Comparison of ENCODE assay signal across 15 cellular contexts in the genomic region with DNA sequence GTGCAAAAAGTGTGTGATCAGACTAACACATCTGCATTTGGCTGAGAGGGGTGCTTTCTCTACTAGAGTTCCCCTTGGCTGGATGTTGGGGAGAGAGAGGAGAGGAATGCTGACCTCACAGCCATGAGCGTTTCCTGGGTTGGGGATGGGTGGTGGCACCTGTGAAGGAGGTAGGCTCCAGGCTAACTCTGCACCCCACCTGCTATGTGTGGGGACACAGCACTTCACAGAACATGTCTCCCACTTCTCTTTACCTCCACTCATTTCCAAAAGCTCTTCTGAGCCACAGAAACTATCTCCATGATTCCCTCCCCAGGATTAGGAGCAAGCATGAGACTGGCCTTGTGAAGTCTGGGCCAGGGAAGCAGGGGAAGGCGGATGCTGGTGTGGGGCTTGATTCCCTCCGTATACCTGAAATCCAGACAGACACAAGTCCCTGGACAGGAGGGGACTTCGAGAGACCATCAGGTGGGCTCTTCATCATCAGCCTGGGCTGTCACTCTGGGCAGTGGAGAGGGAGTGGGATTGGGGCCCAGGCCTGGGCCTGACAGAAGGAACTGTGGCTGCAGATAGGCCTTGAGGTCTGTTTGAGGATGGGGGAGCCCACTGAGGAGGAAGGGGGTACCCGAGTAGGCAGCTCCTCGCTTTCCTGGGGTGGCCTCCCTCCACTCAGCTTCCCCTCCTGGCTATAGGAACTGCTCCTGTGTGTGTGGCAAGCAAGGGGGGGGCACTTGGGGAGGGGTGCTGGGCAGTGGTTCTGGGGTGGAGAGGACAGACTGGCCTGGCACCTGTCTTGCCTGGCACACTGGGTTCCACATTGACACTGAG. TPM values are rescaled to one million over a fixed set of nuclear protein-coding genes. Genes with fewer than 3 reads are reported as not detected.
A peak's percentile ranks its signal among the peaks of the same experiment; 100 is the strongest.
DNase-seq lines count a peak whose midpoint lies in the region; FAIRE-seq and TF ChIP-seq lines count a peak whose summit lies in the region.
"Had no signal": no experiment of that assay in that cellular context is flagged by ENCODE, and none has a peak within 500 bp of the region (broad histone marks: within the 10 kb centered on the region; RNA-seq: fewer than 3 reads in every experiment).

No MANE protein-coding gene starts in this region.

- H3K79me2 ChIP-seq in H1 (ENCODE audit: control insufficient read depth in 1 of 2, insufficient read depth in 2 of 2, low read length in 2 of 2) = no peaks in the 10 kb centered on the region

- H3K79me1 ChIP-seq in H1 (ENCODE audit: low read depth, low read length) = no peaks in the 10 kb centered on the region

- peaks cover 0 to 1% (median 0%) of the 10 kb centered on the region in 7 donors for H3K9me3 Mint-ChIP-seq in CD14-positive monocyte
- no peaks in the 10 kb centered on the region for H3K9me3 Mint-ChIP-seq in type B pancreatic cell
- H3K9me3 Mint-ChIP-seq: CD8-positive, alpha-beta T cell had no signal

- no peak overlapping the region for H2AFZ ChIP-seq in H1 (ENCODE audit: low read length)

- intact Hi-C loops in CD14-positive monocyte (cut with micrococcal nuclease) (no loop called here), posterior vena cava (cut with DNase I) (no loop called here), lower leg skin (cut with DNase I; ENCODE audit: low total_unique reads) (no loop called here)

- H4K5ac ChIP-seq in H1 (ENCODE audit: insufficient read length, low read depth, low read length) = no peak overlapping the region

- 0 out of 2 replicates have a peak overlapping the region, but pooled peaks have one; percentile 89 for H2BK15ac ChIP-seq in H1 (ENCODE audit: low read length)

- H3K23ac ChIP-seq in H1 (ENCODE audit: insufficient read length) = no peak overlapping the region

- no peak overlapping the region for H3K4me3 Mint-ChIP-seq in CD14-positive monocyte
- no peak overlapping the region for H3K4me3 Mint-ChIP-seq in type B pancreatic cell
- H3K4me3 Mint-ChIP-seq: CD8-positive, alpha-beta T cell had no signal

- H2BK20ac ChIP-seq in H1 (ENCODE audit: low read length) = no peak overlapping the region

- TF ChIP-seq CTCF in CD14-positive monocyte (IDR thresholded peaks at IDR 0.05) (no peak), Peyer's patch (IDR thresholded peaks at IDR 0.05) (no peak), H1 (IDR thresholded peaks at IDR 0.05; ENCODE audit: control extremely low read depth in 1 of 3, insufficient read depth in 1 of 3, low read depth in 1 of 3, low read length in 3 of 3) (no peak), type B pancreatic cell (conservative IDR thresholded peaks at IDR 0.05) (no peak), lower leg skin (IDR thresholded peaks at IDR 0.05) (no peak)

- H3K4me1 ChIP-seq in Peyer's patch (no peaks in the 10 kb centered on the region), H1 (replicated peaks in 1 of 4; ENCODE audit: control insufficient read depth in 3 of 4, insufficient read depth in 4 of 4, low read length in 3 of 4) (peaks cover 0 to 17% (median 13%) of the 10 kb centered on the region in 4 experiments; a peak in 6 of 7 replicates)
- H3K4me1 ChIP-seq: HAP-1, SJSA1 had no signal

- H3K36me3 Mint-ChIP-seq in CD14-positive monocyte (no peaks in the 10 kb centered on the region), type B pancreatic cell (no peaks in the 10 kb centered on the region)
- H3K36me3 Mint-ChIP-seq: CD8-positive, alpha-beta T cell had no signal

- DNase-seq in CD14-positive monocyte (ENCODE audit: low spot score) (peak; percentile 45), Peyer's patch (peak in 2 of 3 donors; percentile 18 to 25), H1 (ENCODE audit: low read depth in 1 of 2, low spot score in 2 of 2) (no peak), posterior vena cava (ENCODE audit: low spot score) (peak; percentile 37), LoVo (ENCODE audit: low spot score) (no peak), type B pancreatic cell (ENCODE audit: extremely low spot score, unreplicated experiment) (no peak), lower leg skin (ENCODE audit: low spot score in 2 of 2) (no peak)
- DNase-seq: CD8-positive, alpha-beta T cell; DMS79; NCI-H1930; NCI-H446; NK-92 treated with Interleukin-12 subunit alpha and Interleukin-12 subunit beta, amount 100 ng/mL, for 24 hours had no signal

- H3K4ac ChIP-seq in H1 (replicated peaks; ENCODE audit: insufficient read length, low read depth, low read length) = no peak overlapping the region

- H3K4me1 Mint-ChIP-seq in CD14-positive monocyte (no peaks in the 10 kb centered on the region), type B pancreatic cell (ENCODE audit: unreplicated experiment) (peaks cover 21% of the 10 kb centered on the region)

- H3K18ac ChIP-seq in H1 (ENCODE audit: extremely low read depth, low read length) = no peak overlapping the region

- H3K14ac ChIP-seq in H1 (ENCODE audit: insufficient read length) = no peak overlapping the region

- no peak overlapping the region for H4K8ac ChIP-seq in H1 (ENCODE audit: extremely low read depth, insufficient read depth, low read length)

- no peak overlapping the region for H3K27ac ChIP-seq in Peyer's patch
- no peak overlapping the region for H3K27ac ChIP-seq in H1 (ENCODE audit: low read depth, low read length)
- H3K27ac ChIP-seq: SJSA1 had no signal

- H3K56ac ChIP-seq in H1 (replicated peaks; ENCODE audit: insufficient read length, low read depth, low read length) = no peak overlapping the region

- no peaks in the 10 kb centered on the region for H3K36me3 ChIP-seq in Peyer's patch
- H3K36me3 ChIP-seq in H1 (ENCODE audit: control insufficient read depth in 2 of 4, insufficient read depth in 4 of 4, low read length in 3 of 4) = no peaks in the 10 kb centered on the region
- H3K36me3 ChIP-seq: HAP-1, SJSA1 had no signal

- WGBS in H1 (ENCODE audit: extremely low coverage in 1 of 2, insufficient coverage in 1 of 2, insufficient read length in 1 of 2, insufficient replicate concordance in 2 of 2, low coverage in 1 of 2, low lambda C conversion rate in 2 of 2, missing lambda C conversion rate in 1 of 2), 2 experiments = 85% methylated on average over 6 of the region's 6 CpGs; no CpG with 5 or more reads in 1 of the 2 experiments
- 83 to 89% methylated on average over 6 of the region's 6 CpGs for WGBS in lower leg skin, 2 donors

- CTCF ChIA-PET in H1 (lab: Charles Lee; ENCODE audit: partially characterized antibody) = interaction anchor here (1.2 to 3.3 kb wide), 4 partner anchors 11 to 236 kb away, joined by 3 to 16 read pairs (median 8); no protein-coding TSS in a partner anchor

- no peak for TF ChIP-seq RAD21 in H1 (IDR thresholded peaks at IDR 0.05 in 1 of 2, conservative IDR thresholded peaks at IDR 0.05 in 1 of 2; ENCODE audit: low read depth in 2 of 2, low read length in 2 of 2)

- TF ChIP-seq POLR2A in Peyer's patch (IDR thresholded peaks at IDR 0.05) (no peak), H1 (IDR thresholded peaks at IDR 0.05; ENCODE audit: control extremely low read depth in 1 of 2, low read depth in 2 of 2, low read length in 2 of 2) (no peak), lower leg skin (IDR thresholded peaks at IDR 0.05) (no peak)

- H3K9ac ChIP-seq in H1 (replicated peaks in 1 of 4; ENCODE audit: extremely low read depth in 1 of 4, low read depth in 3 of 4, low read length in 3 of 4) = no peak overlapping the region

- H2AK5ac ChIP-seq in H1 (ENCODE audit: low read depth, low read length) = no peak overlapping the region

- H3K27me3 Mint-ChIP-seq in CD14-positive monocyte (ENCODE audit: low read depth in 3 of 3) = peaks cover 1 to 3% (median 3%) of the 10 kb centered on the region in 3 donors
- H3K27me3 Mint-ChIP-seq in type B pancreatic cell = peaks cover 9% of the 10 kb centered on the region

- H3K27ac Mint-ChIP-seq in CD14-positive monocyte = peak overlapping the region in 1 of 7 donors; percentile 42
- no peak overlapping the region for H3K27ac Mint-ChIP-seq in type B pancreatic cell
- H3K27ac Mint-ChIP-seq: CD8-positive, alpha-beta T cell had no signal

- no peaks in the 10 kb centered on the region for H4K20me1 ChIP-seq in H1 (replicated peaks in 1 of 2; ENCODE audit: control insufficient read depth in 1 of 2, insufficient read depth in 2 of 2, low read length in 2 of 2)

- H2BK5ac ChIP-seq in H1 (ENCODE audit: low read depth, low read length) = no peak overlapping the region

- H2BK12ac ChIP-seq in H1 (ENCODE audit: low read depth, low read length) = no peak overlapping the region

- H3K27me3 ChIP-seq in Peyer's patch (no peaks in the 10 kb centered on the region), H1 (replicated peaks in 1 of 4; ENCODE audit: control insufficient read depth in 3 of 4, extremely low read depth in 1 of 4, insufficient read depth in 3 of 4, low read length in 3 of 4) (no peaks in the 10 kb centered on the region)
- H3K27me3 ChIP-seq: SJSA1 had no signal

- no peak overlapping the region for H2BK120ac ChIP-seq in H1 (replicated peaks; ENCODE audit: low read depth, low read length)

- H4K91ac ChIP-seq in H1 (replicated peaks; ENCODE audit: insufficient read length, low read length) = peak overlapping the region; percentile 17

- POLR2A ChIA-PET in H1 (lab: Charles Lee; ENCODE audit: partially characterized antibody) = no interaction called here

- TF ChIP-seq EP300 in H1 (IDR thresholded peaks at IDR 0.05; ENCODE audit: borderline replicate concordance in 1 of 2, low read depth in 2 of 2, low read length in 2 of 2) = no peak

- no peak overlapping the region for H3K4me3 ChIP-seq in Peyer's patch
- no peak overlapping the region for H3K4me3 ChIP-seq in H1 (ENCODE audit: extremely low read depth in 1 of 4, insufficient read depth in 2 of 4, low read depth in 3 of 4, low read length in 4 of 4)
- no peak overlapping the region for H3K4me3 ChIP-seq in lower leg skin (ENCODE audit: low read depth, poor library complexity, severe bottlenecking)
- H3K4me3 ChIP-seq: HAP-1, SJSA1 had no signal

- no peak overlapping the region for H3K4me2 ChIP-seq in H1 (ENCODE audit: insufficient read depth in 1 of 2, low read depth in 2 of 2, low read length in 2 of 2)

- no peaks in the 10 kb centered on the region for H3K9me3 ChIP-seq in Peyer's patch
- H3K9me3 ChIP-seq in H1 (ENCODE audit: insufficient read depth in 2 of 2, low read depth in 1 of 2, low read length in 1 of 2) = no peaks in the 10 kb centered on the region
- H3K9me3 ChIP-seq: HAP-1, SJSA1 had no signal

- FAIRE-seq in H1 (lab: Jason Lieb, UNC) = no peak
- FAIRE-seq: D721Med had no signal

- 0 out of 2 replicates have a peak, but pooled peaks cover 2% of the 10 kb centered on the region for H3K23me2 ChIP-seq in H1 (ENCODE audit: low read depth, low read length)

RNA-seq across cellular contexts. Expression of a gene that starts 40.7 kb away (rescaled TPM):
- polyA plus RNA-seq in CD14-positive monocyte (10 to 100 TPM; 26.0 to 26.4 TPM), H1 (2011; rRNA removed) (21.2 and 36.1 TPM in 2 replicates)
- total RNA-seq in Peyer's patch (10 to 100 TPM; 28.1 to 48.2 (median 43.0) TPM), posterior vena cava (100 to 1,000 TPM in 1 of 2 donors, 10 to 100 TPM in 1; 98.5 to 138 TPM), type B pancreatic cell (ENCODE audit: low replicate concordance) (54.2 and 63.1 TPM in 2 replicates), lower leg skin (10 to 100 TPM; 70.6 to 90.9 (median 82.4) TPM)
- 72.9 and 83.8 TPM in 2 replicates for total RNA-seq in H1 (2021; fragmentation: NEBNext Ultra II Directional; extraction: Animal tissue kit (Norgen Biotek cat#: 25700))
- polyA plus RNA-seq in H1 (2011; cell fraction: cytosol; rRNA removed) = 36.7 TPM
- 75.5 TPM for polyA plus RNA-seq in H1 (2011; cell fraction: nucleus; rRNA removed)
- 42.3 to 65.4 TPM (median 49.3 TPM) in 4 replicates for polyA plus RNA-seq in H1 (2012, experiment 1 of 2)
- 2.1 TPM for polyA plus RNA-seq in H1 (2012, experiment 2 of 2)
- 28.4 TPM for polyA plus RNA-seq in H1 (2013, experiment 1 of 2)
- 27.2 TPM for polyA plus RNA-seq in H1 (2013, experiment 2 of 2)
- polyA minus RNA-seq in H1 (2011; rRNA and poly(A)+ RNA removed) = 568 and 799 TPM in 2 replicates
- polyA minus RNA-seq in H1 (2011; cell fraction: cytosol; rRNA and poly(A)+ RNA removed) = 135 TPM
- 269 TPM for polyA minus RNA-seq in H1 (2011; cell fraction: nucleus; rRNA and poly(A)+ RNA removed)

Comparison
In these comparisons a context has a peak if more than half of its experiments do, and no peak if none do; other contexts are left out.
1. DNase-seq: peak in CD14-positive monocyte (single experiment), Peyer's patch (2 of 3) and posterior vena cava (single experiment); none in H1 (0 of 2), LoVo (single experiment), type B pancreatic cell (single experiment) and lower leg skin (0 of 2).